In genomic region chr5:132259061-132259851, GRCh38 we compare ENCODE assay signal across 8 cellular contexts. TPM values are rescaled to one million over a fixed set of nuclear protein-coding genes. Genes with fewer than 3 reads are reported as not detected.
A peak's percentile ranks its signal among the peaks of the same experiment; 100 is the strongest.
DNase-seq lines count a peak whose midpoint lies in the region; ATAC-seq, FAIRE-seq and TF ChIP-seq lines count a peak whose summit lies in the region.

No MANE protein-coding gene starts in this region.

- ATAC-seq in K562 (peak; percentile 58), HG03280 (IDR thresholded peaks at IDR 0.05; ENCODE audit: unreplicated experiment) (no peak)
- no peak for ATAC-seq in stimulated activated naive B cell treated with anti-CD40 and anti-IgM and Interleukin-4, amounts not matched to agents 10 μg/mL and 1 μg/mL and 100 μg/mL, for 72 hours (replicated peaks)

- BruUV-seq in K562 (replicated peaks; lab: Mats Ljungman, UMichigan) = no TSS peak

- no peaks in the 10 kb centered on the region for H3K36me3 Mint-ChIP-seq in stimulated activated naive B cell treated with anti-CD40 and anti-IgM and Interleukin-4, amounts not matched to agents 10 μg/mL and 1 μg/mL and 100 μg/mL, for 72 hours

- H3K9me1 ChIP-seq in K562 (ENCODE audit: control insufficient read depth, insufficient read depth, low read length) = no peaks in the 10 kb centered on the region

- CTCF ChIA-PET in HEK293T (lab: Yijun Ruan, JAX) = interaction anchor here (1.5 kb wide), 1 partner anchor 80 kb away, joined by 4 read pairs; no protein-coding TSS in a partner anchor
- CTCF ChIA-PET in K562 (lab: Yijun Ruan, JAX; ENCODE audit: low intra/inter-chr PET ratio) = no interaction called here

- H3K27me3 Mint-ChIP-seq in stimulated activated naive B cell treated with anti-CD40 and anti-IgM and Interleukin-4, amounts not matched to agents 10 μg/mL and 1 μg/mL and 100 μg/mL, for 72 hours = peaks cover 27 to 36% of the 10 kb centered on the region in 2 donors

- 0 out of 2 replicates have a peak, but pooled peaks cover 4% of the 10 kb centered on the region for H4K20me1 ChIP-seq in K562 (replicated peaks; ENCODE audit: control insufficient read depth, insufficient read depth, low read length)

- H3K27ac ChIP-seq in K562 (ENCODE audit: extremely low read depth, low read depth, low read length) = peak overlapping the region; percentile 74; the same call in 2 of the 3 replicates
- H3K27ac ChIP-seq in kidney (ENCODE audit: low read depth in 2 of 2, low read length in 2 of 2) = peak overlapping the region; percentile 71 to 80
- H3K27ac ChIP-seq in stomach smooth muscle (ENCODE audit: low read length) = peak overlapping the region; percentile 100

- H3K9me3 ChIP-seq in K562 (replicated peaks; ENCODE audit: control insufficient read depth, insufficient read depth, low read depth, low read length) (no peaks in the 10 kb centered on the region; the same call in 1 of the 2 replicates), kidney (ENCODE audit: control insufficient read depth in 1 of 2, low read length in 2 of 2) (no peaks in the 10 kb centered on the region), stomach smooth muscle (ENCODE audit: control insufficient read depth in 2 of 2, low read length in 2 of 2) (no peaks in the 10 kb centered on the region)

- H3K9me3 Mint-ChIP-seq in stimulated activated naive B cell treated with anti-CD40 and anti-IgM and Interleukin-4, amounts not matched to agents 10 μg/mL and 1 μg/mL and 100 μg/mL, for 72 hours = no peaks in the 10 kb centered on the region

- H3K27me3 ChIP-seq in K562 (ENCODE audit: control insufficient read depth in 2 of 2, insufficient read depth in 2 of 2, low read length in 2 of 2) (no peaks in the 10 kb centered on the region), stomach smooth muscle (ENCODE audit: control insufficient read depth in 1 of 2, insufficient read depth in 2 of 2, low read length in 2 of 2) (no peaks in the 10 kb centered on the region)

- no peak for TF ChIP-seq POLR2A in K562 (conservative IDR thresholded peaks at IDR 0.05)

- FAIRE-seq in K562 (lab: Jason Lieb, UNC) (peak; percentile 72), kidney (lab: Jason Lieb, UNC) (no peak)

- POLR2A ChIA-PET in HEK293T (lab: Yijun Ruan, JAX) = interaction anchor here (1.5 kb wide), 1 partner anchor 35 kb away, joined by 6 read pairs; the partner anchor contains the start of gene SLC22A4
- POLR2A ChIA-PET in K562 (lab: Yijun Ruan, JAX) = interaction anchor here (0.7 to 1.7 kb wide), 9 partner anchors 8 to 175 kb away, joined by 3 to 5 read pairs (median 3); no protein-coding TSS in a partner anchor

- WGBS in K562 (ENCODE audit: insufficient coverage, low coverage, missing lambda C conversion rate) = 40% methylated on average over 20 of the region's 24 CpGs

- DNase-seq in HEK293T (ENCODE audit: extremely low spot score) (no peak), K562 (ENCODE audit: extremely low read depth in 1 of 4, low spot score in 3 of 4) (peak; percentile 54 to 69 (median 58)), kidney (peak; percentile 93), NCI-H2029 treated with DMSO at 0.1 percent for 48 hours (lab: John Stamatoyannopoulos, UW) (no peak), GM19238 (ENCODE audit: insufficient read length, low spot score) (no peak)
- DNase-seq in stimulated activated naive B cell treated with anti-CD40 and anti-IgM and Interleukin-4, amounts not matched to agents 10 μg/mL and 1 μg/mL and 100 μg/mL, for 72 hours = no peak

- no peak for TF ChIP-seq CTCF in K562 (IDR thresholded peaks at IDR 0.05 in 2 of 3, conservative IDR thresholded peaks at IDR 0.05 in 1 of 3; ENCODE audit: insufficient read depth in 2 of 3, low read depth in 1 of 3, low read length in 3 of 3)
- TF ChIP-seq CTCF in kidney (IDR thresholded peaks at IDR 0.05; ENCODE audit: borderline replicate concordance, extremely low read depth, insufficient read depth) = no peak

- H3K27ac Mint-ChIP-seq in stimulated activated naive B cell treated with anti-CD40 and anti-IgM and Interleukin-4, amounts not matched to agents 10 μg/mL and 1 μg/mL and 100 μg/mL, for 72 hours = no peak overlapping the region

- H2AFZ ChIP-seq in K562 (ENCODE audit: low read depth, low read length) = peak overlapping the region; percentile 43

- peak overlapping the region; percentile 63 for H3K4me3 ChIP-seq in K562
- H3K4me3 ChIP-seq in kidney (ENCODE audit: low read length in 2 of 2) = peak overlapping the region in 1 of 2 donors; percentile 38
- peak overlapping the region; percentile 85 to 89 for H3K4me3 ChIP-seq in stomach smooth muscle (ENCODE audit: low read length in 2 of 2)

- TF ChIP-seq EP300 in K562 (IDR thresholded peaks at IDR 0.05; ENCODE audit: low read length) = no peak

- H3K79me2 ChIP-seq in K562 (ENCODE audit: control insufficient read depth, insufficient read depth, low read length) = peaks cover 36% of the 10 kb centered on the region

- TF ChIP-seq RAD21 in K562 (CRISPR knock-in tag; conservative IDR thresholded peaks at IDR 0.05 in 1 of 2, IDR thresholded peaks at IDR 0.05 in 1 of 2) = no peak

- H3K9ac ChIP-seq in K562 (ENCODE audit: insufficient read depth in 1 of 2, low read depth in 2 of 2, low read length in 2 of 2) (peak overlapping the region; percentile 72 to 93), kidney (ENCODE audit: low read length in 2 of 2) (peak overlapping the region in 1 of 2 donors; percentile 29), stomach smooth muscle (ENCODE audit: low read length in 2 of 2) (peak overlapping the region; percentile 99)

- intact Hi-C loops in K562 (cut with micrococcal nuclease) (no loop called here), kidney (cut with DNase I) (no loop called here)

- in situ Hi-C loops in K562 (cut with MboI) = no loop called here

- peaks cover 13 to 27% of the 10 kb centered on the region in 2 donors for H3K4me1 Mint-ChIP-seq in stimulated activated naive B cell treated with anti-CD40 and anti-IgM and Interleukin-4, amounts not matched to agents 10 μg/mL and 1 μg/mL and 100 μg/mL, for 72 hours

- H3K4me1 ChIP-seq in K562 (replicated peaks in 1 of 2; ENCODE audit: control insufficient read depth in 2 of 2, insufficient read depth in 2 of 2, low read length in 2 of 2) (peaks cover 41 to 63% of the 10 kb centered on the region in 2 experiments), kidney (ENCODE audit: control insufficient read depth in 1 of 2, insufficient read depth in 1 of 2, low read depth in 1 of 2, low read length in 2 of 2) (peaks cover 21 to 33% of the 10 kb centered on the region in 2 donors), stomach smooth muscle (ENCODE audit: control insufficient read depth, insufficient read depth, low read length) (peaks cover 74% of the 10 kb centered on the region)

- H3K4me2 ChIP-seq in K562 (ENCODE audit: insufficient read depth, low read length) = peak overlapping the region; percentile 74

- H3K4me3 Mint-ChIP-seq in stimulated activated naive B cell treated with anti-CD40 and anti-IgM and Interleukin-4, amounts not matched to agents 10 μg/mL and 1 μg/mL and 100 μg/mL, for 72 hours = no peak overlapping the region

- H3K36me3 ChIP-seq in K562 (ENCODE audit: control insufficient read depth, insufficient read depth, low read length) (peaks cover 19% of the 10 kb centered on the region; the same call in 2 of the 3 replicates), kidney (ENCODE audit: control insufficient read depth in 1 of 2, insufficient read depth in 2 of 2, low read length in 2 of 2) (peaks cover 0 to 10% of the 10 kb centered on the region in 2 donors), stomach smooth muscle (ENCODE audit: control insufficient read depth in 2 of 2, insufficient read depth in 2 of 2, low read length in 2 of 2) (peaks cover 17 to 24% of the 10 kb centered on the region in 2 donors)

RNA-seq across cellular contexts. Expression of gene PDLIM4, which starts 1.8 kb away (rescaled TPM):
- 15.3 and 55.6 TPM in 2 replicates for total RNA-seq in K562 (2011; cell fraction: chromatin; rRNA removed; ENCODE audit: low replicate concordance)
- 40.3 and 43.7 TPM in 2 replicates for total RNA-seq in K562 (2011; cell fraction: nucleolus; rRNA removed)
- 22.2 and 23.8 TPM in 2 replicates for total RNA-seq in K562 (2011; cell fraction: nucleoplasm; rRNA removed)
- total RNA-seq in K562 (2014; rRNA removed) (13.1 and 22.8 TPM in 2 replicates), K562 (2014; rRNA removed; fragmentation: Illumina TruSeq; extraction: Trizol) (3.5 and 4.5 TPM in 2 replicates), K562 (2015; rRNA removed; fragmentation: Illumina TruSeq; extraction: Trizol) (12.1 and 12.3 TPM in 2 replicates), K562 (2021) (31.5 and 32.8 TPM in 2 replicates), kidney (47.0 TPM)
- polyA plus RNA-seq in K562 (2011; rRNA removed) (13.6 and 17.2 TPM in 2 replicates), K562 (2014; fragmentation: Illumina TruSeq; extraction: Trizol) (28.9 and 44.6 TPM in 2 replicates), K562 (2014; fragmentation: Nextera tagmentation; extraction: Ambion mirVana) (under 1 TPM; 0.28 to 0.73 TPM), K562 (2014; rRNA removed) (14.0 and 21.3 TPM in 2 replicates), kidney (ENCODE audit: insufficient read depth, low read depth, low replicate concordance) (31.6 TPM)
- 29.6 and 178 TPM in 2 replicates for polyA plus RNA-seq in K562 (2011; cell fraction: cytosol; rRNA removed)
- 34.4 and 101 TPM in 2 replicates for polyA plus RNA-seq in K562 (2011; cell fraction: nucleus; rRNA removed)
- 25.0 and 31.0 TPM in 2 replicates for polyA plus RNA-seq in K562 (2012)
- polyA minus RNA-seq in K562 (2011; rRNA and poly(A)+ RNA removed) = 3.7 and 7.8 TPM in 2 replicates
- 29.4 and 30.8 TPM in 2 replicates for polyA minus RNA-seq in K562 (2011; cell fraction: cytosol; rRNA and poly(A)+ RNA removed)
- polyA minus RNA-seq in K562 (2011; cell fraction: nucleus; rRNA and poly(A)+ RNA removed) = 19.0 and 26.5 TPM in 2 replicates

RNA-seq across cellular contexts. Expression of gene P4HA2, which starts 31.6 kb away (rescaled TPM):
- total RNA-seq in K562 (2011; cell fraction: chromatin; rRNA removed; ENCODE audit: low replicate concordance) = 85.5 and 109 TPM in 2 replicates
- 93.4 and 102 TPM in 2 replicates for total RNA-seq in K562 (2011; cell fraction: nucleolus; rRNA removed)
- total RNA-seq in K562 (2011; cell fraction: nucleoplasm; rRNA removed) = 98.7 and 106 TPM in 2 replicates
- total RNA-seq in K562 (2014; rRNA removed) = 11.9 and 12.1 TPM in 2 replicates
- total RNA-seq in K562 (2014; rRNA removed; fragmentation: Illumina TruSeq; extraction: Trizol) = 11.6 and 12.7 TPM in 2 replicates
- total RNA-seq in K562 (2015; rRNA removed; fragmentation: Illumina TruSeq; extraction: Trizol) = 11.2 and 11.4 TPM in 2 replicates
- total RNA-seq in K562 (2021) = 14.2 and 14.3 TPM in 2 replicates
- polyA plus RNA-seq in K562 (2011; rRNA removed) = 50.0 and 59.7 TPM in 2 replicates
- polyA plus RNA-seq in K562 (2011; cell fraction: cytosol; rRNA removed) = 34.9 and 51.8 TPM in 2 replicates
- 59.8 and 76.7 TPM in 2 replicates for polyA plus RNA-seq in K562 (2011; cell fraction: nucleus; rRNA removed)
- 20.8 and 31.5 TPM in 2 replicates for polyA plus RNA-seq in K562 (2012)
- 10.7 and 12.5 TPM in 2 replicates for polyA plus RNA-seq in K562 (2014; fragmentation: Illumina TruSeq; extraction: Trizol)
- 10 to 100 TPM; 17.9 to 29.2 TPM for polyA plus RNA-seq in K562 (2014; fragmentation: Nextera tagmentation; extraction: Ambion mirVana)
- 9.6 and 10.7 TPM in 2 replicates for polyA plus RNA-seq in K562 (2014; rRNA removed)
- 50.0 and 59.9 TPM in 2 replicates for polyA minus RNA-seq in K562 (2011; rRNA and poly(A)+ RNA removed)
- 21.2 and 21.5 TPM in 2 replicates for polyA minus RNA-seq in K562 (2011; cell fraction: cytosol; rRNA and poly(A)+ RNA removed)
- polyA minus RNA-seq in K562 (2011; cell fraction: nucleus; rRNA and poly(A)+ RNA removed) = 18.2 and 27.4 TPM in 2 replicates
- total RNA-seq in kidney = 32.5 TPM
- 54.1 TPM for polyA plus RNA-seq in kidney (ENCODE audit: insufficient read depth, low read depth, low replicate concordance)

RNA-seq across cellular contexts. Expression of gene SLC22A4, which starts 34.9 kb away (rescaled TPM):
- total RNA-seq in K562 (2011; cell fraction: chromatin; rRNA removed; ENCODE audit: low replicate concordance) = 10.8 and 13.1 TPM in 2 replicates
- total RNA-seq in K562 (2011; cell fraction: nucleolus; rRNA removed) = 15.8 and 21.3 TPM in 2 replicates
- 10.2 and 12.6 TPM in 2 replicates for total RNA-seq in K562 (2011; cell fraction: nucleoplasm; rRNA removed)
- total RNA-seq in K562 (2014; rRNA removed) (6.5 and 7.9 TPM in 2 replicates), K562 (2014; rRNA removed; fragmentation: Illumina TruSeq; extraction: Trizol) (5.7 and 6.2 TPM in 2 replicates), K562 (2015; rRNA removed; fragmentation: Illumina TruSeq; extraction: Trizol) (4.5 and 4.8 TPM in 2 replicates), K562 (2021) (7.6 and 9.6 TPM in 2 replicates), kidney (2.4 TPM)
- polyA plus RNA-seq in K562 (2011; rRNA removed) (5.2 and 9.5 TPM in 2 replicates), K562 (2014; fragmentation: Illumina TruSeq; extraction: Trizol) (5.8 and 6.1 TPM in 2 replicates), K562 (2014; fragmentation: Nextera tagmentation; extraction: Ambion mirVana) (1 to 10 TPM; 2.7 to 2.9 TPM), K562 (2014; rRNA removed) (6.0 and 7.0 TPM in 2 replicates), kidney (ENCODE audit: insufficient read depth, low read depth, low replicate concordance) (7.6 TPM)
- 3.8 and 8.4 TPM in 2 replicates for polyA plus RNA-seq in K562 (2011; cell fraction: cytosol; rRNA removed)
- polyA plus RNA-seq in K562 (2011; cell fraction: nucleus; rRNA removed) = 9.1 and 22.6 TPM in 2 replicates
- 1.1 and 2.8 TPM in 2 replicates for polyA plus RNA-seq in K562 (2012)
- polyA minus RNA-seq in K562 (2011; rRNA and poly(A)+ RNA removed) = 4.2 and 9.2 TPM in 2 replicates
- 4.4 and 7.5 TPM in 2 replicates for polyA minus RNA-seq in K562 (2011; cell fraction: cytosol; rRNA and poly(A)+ RNA removed)
- polyA minus RNA-seq in K562 (2011; cell fraction: nucleus; rRNA and poly(A)+ RNA removed) = 7.0 and 13.3 TPM in 2 replicates

Comparison
In these comparisons a context has a peak if more than half of its experiments do, and no peak if none do; other contexts are left out.
1. DNase-seq: peak in K562 (4 of 4) and kidney (single experiment); none in HEK293T (single experiment), stimulated activated naive B cell treated with anti-CD40 and anti-IgM and Interleukin-4, amounts not matched to agents 10 μg/mL and 1 μg/mL and 100 μg/mL, for 72 hours (single experiment), NCI-H2029 treated with DMSO at 0.1 percent for 48 hours (single experiment) and GM19238 (single experiment).
2. Peak in every context shown above with its lines, with median percentiles within 50 percentile points of each other: H3K27ac ChIP-seq.